Comparison of ENCODE assay signal across 14 cellular contexts in the genomic region with DNA sequence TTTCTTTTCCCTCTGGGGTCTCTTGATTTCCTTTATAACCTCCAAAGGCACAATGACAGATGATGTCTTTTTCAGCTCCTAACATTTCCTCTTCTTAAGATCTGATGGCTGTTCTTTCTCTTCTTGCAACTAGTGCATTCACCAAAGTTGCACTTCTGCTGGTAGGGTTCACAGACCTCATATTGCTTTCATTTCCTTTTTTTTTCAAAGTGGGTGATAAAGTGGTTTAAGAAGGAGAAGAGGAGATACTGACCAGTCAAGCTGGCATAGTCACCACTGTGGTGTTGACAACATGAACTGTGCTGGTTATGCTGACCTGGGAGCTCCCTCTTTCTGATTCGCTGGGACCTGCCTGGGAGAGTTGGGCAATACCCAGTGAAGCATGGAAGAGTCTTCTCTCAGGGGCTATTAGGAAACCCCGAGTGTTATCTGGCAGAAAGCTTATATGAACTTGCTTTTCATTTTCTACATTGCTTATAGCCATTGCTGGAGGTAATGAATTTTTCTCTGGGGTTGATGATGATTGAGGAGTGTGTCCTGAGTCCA.
"Had no signal": no experiment of that assay in that cellular context is flagged by ENCODE, and none has a peak within 500 bp of the region (broad histone marks: within the 10 kb centered on the region; RNA-seq: fewer than 3 reads in every experiment).

No MANE protein-coding gene starts in this region.

- H2AFZ ChIP-seq: parathyroid adenoma had no signal

- DNase-seq: activated CD4-positive, alpha-beta T cell treated with anti-CD3 and anti-CD28 coated beads, Interleukin-2, amount 10 ng/mL, durations not matched to agents 7 days and 5 days; activated CD4-positive, CD25-positive, alpha-beta regulatory T cell; activated effector memory CD4-positive, alpha-beta T cell treated with Interleukin-2 at 50 U/mL for 16 hours; activated T-cell treated with anti-CD3 and anti-CD28 coated beads, Interleukin-2, amount 50 U/mL, for 24 hours; amygdala; glutamatergic neuron; naive thymus-derived CD4-positive, alpha-beta T cell; retina; stimulated activated CD4-positive, alpha-beta T cell treated with anti-CD3 and anti-CD28 coated beads, Interleukin-4, amount 100 ng/mL, for 24 hours; stomach had no signal

- H3K36me3 Mint-ChIP-seq: activated naive CD4-positive, alpha-beta T cell treated with anti-CD3 and anti-CD28 coated beads, Interleukin-2, amount 50 U/mL, for 72 hours; naive thymus-derived CD4-positive, alpha-beta T cell had no signal

- H3K79me2 ChIP-seq: parathyroid adenoma had no signal

- H3K9ac ChIP-seq: parathyroid adenoma had no signal

- H3K4me1 Mint-ChIP-seq: activated CD4-positive, alpha-beta T cell treated with anti-CD3 and anti-CD28 coated beads, Interleukin-2, amount 10 ng/mL, durations not matched to agents 7 days and 5 days; naive thymus-derived CD4-positive, alpha-beta T cell had no signal

- H3K4me3 ChIP-seq: esophagus muscularis mucosa, lung, stomach had no signal

- H3K36me3 ChIP-seq: esophagus muscularis mucosa, stomach had no signal

- H3K27ac Mint-ChIP-seq: activated CD4-positive, alpha-beta T cell treated with anti-CD3 and anti-CD28 coated beads, Interleukin-2, amount 10 ng/mL, durations not matched to agents 7 days and 5 days; activated naive CD4-positive, alpha-beta T cell treated with anti-CD3 and anti-CD28 coated beads, Interleukin-2, amount 50 U/mL, for 72 hours; activated T-cell treated with anti-CD3 and anti-CD28 coated beads, Interleukin-2, amount 50 U/mL, for 24 hours; naive thymus-derived CD4-positive, alpha-beta T cell had no signal

- ATAC-seq: activated naive CD4-positive, alpha-beta T cell treated with anti-CD3 and anti-CD28 coated beads, Interleukin-2, amount 50 U/mL, for 72 hours; naive thymus-derived CD4-positive, alpha-beta T cell had no signal

- H3K27me3 Mint-ChIP-seq: activated CD4-positive, alpha-beta T cell treated with anti-CD3 and anti-CD28 coated beads, Interleukin-2, amount 10 ng/mL, durations not matched to agents 7 days and 5 days; activated T-cell treated with anti-CD3 and anti-CD28 coated beads, Interleukin-2, amount 50 U/mL, for 24 hours; naive thymus-derived CD4-positive, alpha-beta T cell had no signal

- H3K9me3 Mint-ChIP-seq: activated CD4-positive, alpha-beta T cell treated with anti-CD3 and anti-CD28 coated beads, Interleukin-2, amount 10 ng/mL, durations not matched to agents 7 days and 5 days; activated T-cell treated with anti-CD3 and anti-CD28 coated beads, Interleukin-2, amount 50 U/mL, for 24 hours had no signal

- H3K4me1 ChIP-seq: esophagus muscularis mucosa, parathyroid adenoma, stomach had no signal

- H3K4me3 Mint-ChIP-seq: activated CD4-positive, alpha-beta T cell treated with anti-CD3 and anti-CD28 coated beads, Interleukin-2, amount 10 ng/mL, durations not matched to agents 7 days and 5 days; activated T-cell treated with anti-CD3 and anti-CD28 coated beads, Interleukin-2, amount 50 U/mL, for 24 hours; naive thymus-derived CD4-positive, alpha-beta T cell had no signal

- H3K9me3 ChIP-seq: esophagus muscularis mucosa, stomach had no signal

- H3K27ac ChIP-seq: esophagus muscularis mucosa, parathyroid adenoma, stomach had no signal

- H3K27me3 ChIP-seq: esophagus muscularis mucosa, stomach had no signal
